11 cellular contexts compared by ENCODE assay signal in the genomic region with DNA sequence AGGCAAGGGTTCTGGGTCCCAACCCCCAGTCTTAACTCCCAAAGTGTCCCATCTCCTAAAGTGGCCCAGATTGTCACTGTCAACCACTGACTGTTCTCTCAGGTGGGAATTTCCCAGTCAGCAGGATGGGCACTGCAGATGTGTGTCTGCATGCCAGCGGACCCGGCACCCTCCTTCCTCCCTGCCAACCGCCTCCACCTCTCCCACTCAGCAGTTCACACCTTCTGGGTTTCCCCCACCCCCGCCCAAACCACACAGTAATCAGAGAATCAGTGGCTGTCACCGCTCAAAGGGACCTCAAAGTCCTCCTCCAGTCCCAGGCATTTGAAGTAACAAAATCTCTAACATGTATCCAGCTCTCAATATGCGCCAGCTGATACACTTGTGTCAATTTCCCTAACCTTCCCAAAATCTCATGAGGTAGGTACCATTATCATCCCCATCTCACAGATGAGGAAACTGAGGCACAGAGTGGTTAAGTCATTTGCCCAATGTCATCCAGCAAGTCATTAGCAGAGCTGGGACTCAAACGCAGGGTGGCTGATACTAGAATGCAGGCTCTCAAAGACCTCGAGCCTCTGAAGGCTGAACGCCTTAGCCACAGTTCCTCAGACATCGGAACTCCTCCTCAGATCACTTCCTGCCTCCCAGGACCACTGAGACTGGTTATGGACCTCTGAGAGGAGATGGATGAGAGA.
A peak's percentile ranks its signal among the peaks of the same experiment; 100 is the strongest.
DNase-seq lines count a peak whose midpoint lies in the region; ATAC-seq and TF ChIP-seq lines count a peak whose summit lies in the region.
"Had no signal": no experiment of that assay in that cellular context is flagged by ENCODE, and none has a peak within 500 bp of the region (broad histone marks: within the 10 kb centered on the region; RNA-seq: fewer than 3 reads in every experiment).

No MANE protein-coding gene starts in this region.

- no peaks in the 10 kb centered on the region for H3K27me3 Mint-ChIP-seq in activated naive CD4-positive, alpha-beta T cell treated with anti-CD3 and anti-CD28 coated beads, Interleukin-2, amount 10 ng/mL, durations not matched to agents 7 days and 5 days

- TF ChIP-seq CTCF in GM10248 (IDR thresholded peaks at IDR 0.05; ENCODE audit: control extremely low read depth, extremely low read depth, low read depth, missing control alignments) (no peak), foreskin fibroblast (IDR thresholded peaks at IDR 0.05; ENCODE audit: low read depth, low read length) (no peak)

- H3K36me3 Mint-ChIP-seq in activated naive CD4-positive, alpha-beta T cell treated with anti-CD3 and anti-CD28 coated beads, Interleukin-2, amount 10 ng/mL, durations not matched to agents 7 days and 5 days, result peaks cover 66% of the 10 kb centered on the region

- POLR2A ChIA-PET in GM10248 (lab: Yijun Ruan, JAX), result interaction anchor here (0.6 kb wide), 4 partner anchors 76 to 1851 kb away, joined by 3 to 12 read pairs (median 5); no protein-coding TSS in a partner anchor

- peak overlapping the region; percentile 81 for H3K27ac Mint-ChIP-seq in activated naive CD4-positive, alpha-beta T cell treated with anti-CD3 and anti-CD28 coated beads, Interleukin-2, amount 10 ng/mL, durations not matched to agents 7 days and 5 days
- H3K27ac Mint-ChIP-seq: nephron progenitor cell had no signal

- DNase-seq in GM10248 (ENCODE audit: extremely low spot score) (peak; percentile 69), NAMALWA (ENCODE audit: low spot score) (no peak), foreskin fibroblast (no peak), SIG-M5 treated with dmso at 0.1 percent for 504 hours (lab: John Stamatoyannopoulos, UW; ENCODE audit: unreplicated experiment) (no peak)
- DNase-seq in activated CD4-positive, CD25-positive, alpha-beta regulatory T cell treated with anti-CD3 and anti-CD28 coated beads, Interleukin-2, amount 50 U/mL, for 72 hours, result peak; percentile 66
- DNase-seq in activated naive CD4-positive, alpha-beta T cell treated with anti-CD3 and anti-CD28 coated beads, Interleukin-2, amount 10 ng/mL, durations not matched to agents 7 days and 5 days, result peak; percentile 84
- DNase-seq in stimulated activated CD4-positive, alpha-beta T cell treated with anti-CD3 and anti-CD28 coated beads, Interleukin-4, amount 100 ng/mL, for 1 hour, result peak; percentile 83
- DNase-seq: AML-193, NCI-H774, nephron progenitor cell had no signal

- ATAC-seq in GM19324 (IDR thresholded peaks at IDR 0.05; ENCODE audit: low FRiP score, unreplicated experiment), result no peak

- H3K4me3 ChIP-seq in foreskin fibroblast (ENCODE audit: low read depth in 1 of 2, low read length in 2 of 2), result no peak overlapping the region

- H3K4me3 Mint-ChIP-seq in activated naive CD4-positive, alpha-beta T cell treated with anti-CD3 and anti-CD28 coated beads, Interleukin-2, amount 10 ng/mL, durations not matched to agents 7 days and 5 days, result peak overlapping the region; percentile 93

- CTCF ChIA-PET in GM10248 (lab: Yijun Ruan, JAX), result interaction anchor here (0.7 to 4.7 kb wide), 6 partner anchors 9 to 112 kb away, joined by 3 to 23 read pairs (median 5); no protein-coding TSS in a partner anchor
- CTCF ChIA-PET in activated naive CD4-positive, alpha-beta T cell treated with anti-CD3 and anti-CD28 coated beads, Interleukin-2, amount 10 ng/mL, durations not matched to agents 7 days and 5 days (lab: Charles Lee), result interaction anchor here (1.3 to 11.0 kb wide), 2 partner anchors 27 to 110 kb away, joined by 3 to 114 read pairs; no protein-coding TSS in a partner anchor

- peaks cover 68% of the 10 kb centered on the region for H3K4me1 Mint-ChIP-seq in activated naive CD4-positive, alpha-beta T cell treated with anti-CD3 and anti-CD28 coated beads, Interleukin-2, amount 10 ng/mL, durations not matched to agents 7 days and 5 days

- H3K9me3 Mint-ChIP-seq in activated naive CD4-positive, alpha-beta T cell treated with anti-CD3 and anti-CD28 coated beads, Interleukin-2, amount 10 ng/mL, durations not matched to agents 7 days and 5 days, result no peaks in the 10 kb centered on the region
- H3K9me3 Mint-ChIP-seq: nephron progenitor cell had no signal

Comparison
In these comparisons a context has a peak if more than half of its experiments do, and no peak if none do; other contexts are left out.
1. DNase-seq: peak in GM10248 (single experiment), activated CD4-positive, CD25-positive, alpha-beta regulatory T cell treated with anti-CD3 and anti-CD28 coated beads, Interleukin-2, amount 50 U/mL, for 72 hours (single experiment), activated naive CD4-positive, alpha-beta T cell treated with anti-CD3 and anti-CD28 coated beads, Interleukin-2, amount 10 ng/mL, durations not matched to agents 7 days and 5 days (single experiment) and stimulated activated CD4-positive, alpha-beta T cell treated with anti-CD3 and anti-CD28 coated beads, Interleukin-4, amount 100 ng/mL, for 1 hour (single experiment); none in NAMALWA (single experiment), foreskin fibroblast (0 of 2) and SIG-M5 treated with dmso at 0.1 percent for 504 hours (single experiment).